ENCODE assay signal across 25 cellular contexts in the genomic region with DNA sequence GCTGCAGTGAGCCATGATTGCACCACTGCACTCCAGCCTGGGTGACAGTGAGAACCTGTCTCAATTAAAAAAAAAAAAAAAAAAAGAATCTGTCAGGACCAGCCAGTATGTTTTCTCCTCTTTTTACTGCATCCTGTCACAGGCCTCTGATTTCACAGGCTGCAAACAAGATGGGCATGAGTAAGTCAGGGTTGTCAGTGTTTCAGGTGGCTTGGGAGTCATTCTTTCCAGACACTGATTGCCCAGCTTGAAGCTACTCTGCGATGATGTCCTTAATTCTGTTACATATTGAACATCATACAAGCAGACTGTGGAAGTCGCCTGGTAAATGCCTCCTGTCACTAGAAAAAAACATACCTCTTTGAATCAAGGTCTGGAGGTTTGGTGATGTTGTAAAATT. TPM values are rescaled to one million over a fixed set of nuclear protein-coding genes. Genes with fewer than 3 reads are reported as not detected.
"Had no signal": no experiment of that assay in that cellular context is flagged by ENCODE, and none has a peak within 500 bp of the region (broad histone marks: within the 10 kb centered on the region; RNA-seq: fewer than 3 reads in every experiment).

No MANE protein-coding gene starts in this region.

- H3K27me3 Mint-ChIP-seq: naive thymus-derived CD8-positive, alpha-beta T cell; stimulated activated memory B cell treated with anti-CD40 and anti-IgM and Interleukin-4, amounts not matched to agents 10 μg/mL and 1 μg/mL and 100 μg/mL, for 72 hours; stimulated activated naive CD8-positive, alpha-beta T cell treated with anti-CD3 and anti-CD28 coated beads, Interleukin-15, Interleukin-2, amounts not matched to agents 100 ng/mL and 50 ng/mL, for 24 hours had no signal

- DNase-seq: dorsolateral prefrontal cortex; effector CD8-positive, alpha-beta T cell; endodermal cell; foreskin fibroblast; gastrocnemius medialis; head of caudate nucleus; left ventricle myocardium superior; lower lobe of right lung; naive thymus-derived CD8-positive, alpha-beta T cell; nephron progenitor cell; nucleus accumbens; stimulated activated CD4-positive, alpha-beta T cell treated with anti-CD3 and anti-CD28 coated beads, Interleukin-2, amount 100 ng/mL, for 24 hours; stimulated activated CD4-positive, alpha-beta T cell treated with anti-CD3 and anti-CD28 coated beads, Interleukin-4, amount 100 ng/mL, for 24 hours; transverse colon; upper lobe of right lung; uterus had no signal

- H3K27ac Mint-ChIP-seq: endodermal cell; nephron progenitor cell; stimulated activated memory B cell treated with anti-CD40 and anti-IgM and Interleukin-4, amounts not matched to agents 10 μg/mL and 1 μg/mL and 100 μg/mL, for 72 hours; stimulated activated naive CD8-positive, alpha-beta T cell treated with anti-CD3 and anti-CD28 coated beads, Interleukin-15, Interleukin-2, amounts not matched to agents 100 ng/mL and 50 ng/mL, for 24 hours had no signal

- H3K4me1 Mint-ChIP-seq: endodermal cell; nephron progenitor cell; stimulated activated memory B cell treated with anti-CD40 and anti-IgM and Interleukin-4, amounts not matched to agents 10 μg/mL and 1 μg/mL and 100 μg/mL, for 72 hours had no signal

- ATAC-seq: esophagus mucosa; gastrocnemius medialis; left ventricle myocardium superior; lower lobe of right lung; naive thymus-derived CD8-positive, alpha-beta T cell; sciatic nerve; stimulated activated memory B cell treated with anti-CD40 and anti-IgM and Interleukin-4, amounts not matched to agents 10 μg/mL and 1 μg/mL and 100 μg/mL, for 72 hours; upper lobe of right lung had no signal

- H3K9me3 Mint-ChIP-seq: endodermal cell; naive thymus-derived CD8-positive, alpha-beta T cell; nephron progenitor cell; stimulated activated memory B cell treated with anti-CD40 and anti-IgM and Interleukin-4, amounts not matched to agents 10 μg/mL and 1 μg/mL and 100 μg/mL, for 72 hours; stimulated activated naive CD8-positive, alpha-beta T cell treated with anti-CD3 and anti-CD28 coated beads, Interleukin-15, Interleukin-2, amounts not matched to agents 100 ng/mL and 50 ng/mL, for 24 hours had no signal

- H3K4me3 Mint-ChIP-seq: endodermal cell; naive thymus-derived CD8-positive, alpha-beta T cell; nephron progenitor cell; stimulated activated memory B cell treated with anti-CD40 and anti-IgM and Interleukin-4, amounts not matched to agents 10 μg/mL and 1 μg/mL and 100 μg/mL, for 72 hours; stimulated activated naive CD8-positive, alpha-beta T cell treated with anti-CD3 and anti-CD28 coated beads, Interleukin-15, Interleukin-2, amounts not matched to agents 100 ng/mL and 50 ng/mL, for 24 hours had no signal

RNA-seq across cellular contexts. Expression of gene MEGF11, which starts 58.6 kb away (rescaled TPM):
- total RNA-seq: esophagus mucosa; gastrocnemius medialis; left ventricle myocardium superior; lower lobe of right lung; mesenteric fat pad; myocyte; naive thymus-derived CD8-positive, alpha-beta T cell; osteocyte; prostate gland; right atrium auricular region had no signal
